8 cellular contexts compared by ENCODE assay signal in the genomic region with DNA sequence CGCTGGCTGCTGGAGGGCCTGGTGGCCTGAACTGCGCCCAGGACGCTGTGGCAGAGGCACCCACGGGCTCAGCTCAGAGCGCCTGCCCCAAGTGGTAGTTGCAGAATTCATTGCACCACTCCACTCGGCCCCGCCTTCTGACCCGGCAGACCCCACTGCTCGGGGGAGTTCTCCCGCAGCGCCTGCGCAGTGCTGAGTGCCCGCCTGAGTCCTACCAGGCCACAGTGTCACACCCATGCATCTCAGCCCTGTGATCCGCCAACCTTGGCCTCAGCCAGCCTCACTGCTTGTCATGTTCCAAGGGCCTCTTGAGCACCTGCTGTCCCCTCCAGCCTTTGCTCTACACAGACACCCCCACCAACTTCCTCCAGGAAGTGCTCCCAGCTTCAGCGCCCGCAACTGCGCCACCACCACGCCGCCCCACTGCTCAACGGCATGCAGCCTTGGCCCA. TPM values are rescaled to one million over a fixed set of nuclear protein-coding genes. Genes with fewer than 3 reads are reported as not detected.
A peak's percentile ranks its signal among the peaks of the same experiment; 100 is the strongest.
DNase-seq lines count a peak whose midpoint lies in the region; ATAC-seq, FAIRE-seq and TF ChIP-seq lines count a peak whose summit lies in the region.
"Had no signal": no experiment of that assay in that cellular context is flagged by ENCODE, and none has a peak within 500 bp of the region (broad histone marks: within the 10 kb centered on the region; RNA-seq: fewer than 3 reads in every experiment).

No MANE protein-coding gene starts in this region.

- no peak for TF ChIP-seq POLR2A in thyroid gland (IDR thresholded peaks at IDR 0.05)

- no peaks in the 10 kb centered on the region for H3K27me3 ChIP-seq in effector memory CD4-positive, alpha-beta T cell (replicated peaks; ENCODE audit: control insufficient read depth, insufficient read depth, low read length, poor library complexity, severe bottlenecking)
- no peaks in the 10 kb centered on the region for H3K27me3 ChIP-seq in thyroid gland

- no peak for TF ChIP-seq CTCF in thyroid gland (IDR thresholded peaks at IDR 0.05)

- 70 to 80% methylated on average over 13 to 16 of the region's 20 CpGs for WGBS in thyroid gland, 2 donors

- no peak overlapping the region for H3K4me3 Mint-ChIP-seq in activated CD4-positive, alpha-beta T cell treated with anti-CD3 and anti-CD28 coated beads, Interleukin-2, amount 10 ng/mL, durations not matched to agents 24 days and 14 days
- H3K4me3 Mint-ChIP-seq: brain had no signal

- H3K4me1 Mint-ChIP-seq in activated CD4-positive, alpha-beta T cell treated with anti-CD3 and anti-CD28 coated beads, Interleukin-2, amount 10 ng/mL, durations not matched to agents 24 days and 14 days, result peaks cover 3% of the 10 kb centered on the region

- ATAC-seq in HG03354 (IDR thresholded peaks at IDR 0.05; ENCODE audit: poor library complexity, severe bottlenecking, unreplicated experiment), result peak; percentile 58
- no peak for ATAC-seq in GM21367 (IDR thresholded peaks at IDR 0.05; ENCODE audit: unreplicated experiment)

- no peak overlapping the region for H3K27ac ChIP-seq in effector memory CD4-positive, alpha-beta T cell (ENCODE audit: insufficient read depth, low read length, poor library complexity, severe bottlenecking)
- H3K27ac ChIP-seq in thyroid gland, result no peak overlapping the region

- no peaks in the 10 kb centered on the region for H3K9me3 Mint-ChIP-seq in activated CD4-positive, alpha-beta T cell treated with anti-CD3 and anti-CD28 coated beads, Interleukin-2, amount 10 ng/mL, durations not matched to agents 24 days and 14 days
- H3K9me3 Mint-ChIP-seq: brain had no signal

- DNase-seq in activated CD4-positive, alpha-beta T cell treated with anti-CD3 and anti-CD28 coated beads, Interleukin-2, amount 10 ng/mL, durations not matched to agents 24 days and 14 days, result peak; percentile 84
- DNase-seq in effector memory CD4-positive, alpha-beta T cell, result peak; percentile 34 to 43 (median 34)
- DNase-seq in stimulated activated CD8-positive, alpha-beta memory T cell treated with anti-CD3 and anti-CD28 coated beads, Interleukin-7, amount 100 ng/mL, for 48 hours (ENCODE audit: extremely low read depth in 1 of 2, low read depth in 1 of 2), result peak; percentile 29 to 63
- DNase-seq in thyroid gland, result no peak
- DNase-seq in frontal cortex (ENCODE audit: low spot score in 2 of 2), result no peak

- no peak for FAIRE-seq in frontal cortex (lab: Jason Lieb, UNC)

- H3K4me1 ChIP-seq in effector memory CD4-positive, alpha-beta T cell (ENCODE audit: control insufficient read depth, insufficient read depth, low read length, poor library complexity, severe bottlenecking), result peaks cover 17% of the 10 kb centered on the region
- peaks cover 26 to 35% of the 10 kb centered on the region in 2 donors for H3K4me1 ChIP-seq in thyroid gland

- intact Hi-C loops in activated CD4-positive, alpha-beta T cell treated with anti-CD3 and anti-CD28 coated beads, Interleukin-2, amount 10 ng/mL, durations not matched to agents 24 days and 14 days (cut with micrococcal nuclease), result no loop called here
- intact Hi-C loops in thyroid gland (cut with DNase I), result no loop called here

- H3K36me3 ChIP-seq in effector memory CD4-positive, alpha-beta T cell (ENCODE audit: control insufficient read depth, insufficient read depth, low read length), result peaks cover 24% of the 10 kb centered on the region
- no peaks in the 10 kb centered on the region for H3K36me3 ChIP-seq in thyroid gland

- H3K9me3 ChIP-seq in effector memory CD4-positive, alpha-beta T cell (ENCODE audit: control insufficient read depth, low read length), result no peaks in the 10 kb centered on the region
- no peaks in the 10 kb centered on the region for H3K9me3 ChIP-seq in thyroid gland

- H3K27ac Mint-ChIP-seq in activated CD4-positive, alpha-beta T cell treated with anti-CD3 and anti-CD28 coated beads, Interleukin-2, amount 10 ng/mL, durations not matched to agents 24 days and 14 days, result peak overlapping the region; percentile 58

- no peaks in the 10 kb centered on the region for H3K27me3 Mint-ChIP-seq in activated CD4-positive, alpha-beta T cell treated with anti-CD3 and anti-CD28 coated beads, Interleukin-2, amount 10 ng/mL, durations not matched to agents 24 days and 14 days
- H3K27me3 Mint-ChIP-seq: brain had no signal

- peaks cover 8% of the 10 kb centered on the region for H3K36me3 Mint-ChIP-seq in activated CD4-positive, alpha-beta T cell treated with anti-CD3 and anti-CD28 coated beads, Interleukin-2, amount 10 ng/mL, durations not matched to agents 24 days and 14 days (ENCODE audit: low read depth)
- H3K36me3 Mint-ChIP-seq: brain had no signal

- H3K4me3 ChIP-seq in effector memory CD4-positive, alpha-beta T cell (ENCODE audit: insufficient read depth, low read depth, low read length, poor library complexity, severe bottlenecking), result no peak overlapping the region
- no peak overlapping the region for H3K4me3 ChIP-seq in thyroid gland (replicated peaks in 1 of 3)

RNA-seq across cellular contexts. Expression of a gene that starts 12.2 kb away (rescaled TPM):
- total RNA-seq in activated CD4-positive, alpha-beta T cell treated with anti-CD3 and anti-CD28 coated beads, Interleukin-2, amount 10 ng/mL, durations not matched to agents 24 days and 14 days, result 0.09 and 0.35 TPM in 2 replicates
- total RNA-seq in thyroid gland (1 to 10 TPM in 3 of 4 donors, under 1 TPM in 1; 0.54 to 7.6 (median 3.6) TPM), frontal cortex (0.41 TPM)

Comparison
In these comparisons a context has a peak if more than half of its experiments do, and no peak if none do; other contexts are left out.
1. DNase-seq: peak in activated CD4-positive, alpha-beta T cell treated with anti-CD3 and anti-CD28 coated beads, Interleukin-2, amount 10 ng/mL, durations not matched to agents 24 days and 14 days (single experiment), effector memory CD4-positive, alpha-beta T cell (3 of 3) and stimulated activated CD8-positive, alpha-beta memory T cell treated with anti-CD3 and anti-CD28 coated beads, Interleukin-7, amount 100 ng/mL, for 48 hours (2 of 2); none in thyroid gland (0 of 2) and frontal cortex (0 of 2).